ENCODE assay signal across 8 cellular contexts in genomic region chr7:44638611-44639557, GRCh38. TPM values are rescaled to one million over a fixed set of nuclear protein-coding genes. Genes with fewer than 3 reads are reported as not detected.
DNase-seq lines count a peak whose midpoint lies in the region; ATAC-seq and TF ChIP-seq lines count a peak whose summit lies in the region.

No MANE protein-coding gene starts in this region.

- H3K4me1 ChIP-seq in body of pancreas: peaks cover 58% of the 10 kb centered on the region

- no peaks in the 10 kb centered on the region for H3K36me3 ChIP-seq in body of pancreas (replicated peaks in 1 of 2; ENCODE audit: insufficient read depth in 1 of 2, low read depth in 2 of 2)

- H3K4me3 ChIP-seq in body of pancreas: no peak overlapping the region

- no peak for TF ChIP-seq POLR2A in body of pancreas (IDR thresholded peaks at IDR 0.05)

- H3K9me3 ChIP-seq in body of pancreas: no peaks in the 10 kb centered on the region

- no peaks in the 10 kb centered on the region for H3K27me3 ChIP-seq in body of pancreas

- no peak for TF ChIP-seq CTCF in body of pancreas (IDR thresholded peaks at IDR 0.05)

- intact Hi-C loops in body of pancreas (cut with DNase I): no loop called here
- intact Hi-C loops in left colon (cut with DNase I, micrococcal nuclease): no loop called here

- H3K27ac ChIP-seq in body of pancreas: peak overlapping the region; percentile 44 to 89 (median 78)

- WGBS in body of pancreas, 2 donors: 81 to 86% methylated on average over 5 of the region's 5 CpGs

- peak; percentile 26 for DNase-seq in DMS153 treated with DMSO at 0.1 percent for 48 hours (lab: John Stamatoyannopoulos, UW; ENCODE audit: unreplicated experiment)
- peak; percentile 91 for DNase-seq in HT-29 (ENCODE audit: low spot score)
- DNase-seq in T-helper 22 cell (ENCODE audit: low read depth): peak; percentile 82
- peak; percentile 61 to 81 (median 68) for DNase-seq in body of pancreas
- DNase-seq in left colon: peak; percentile 80 to 91
- peak; percentile 67 to 76 (median 73) for DNase-seq in stimulated activated CD4-positive, alpha-beta T cell treated with anti-CD3 and anti-CD28 coated beads, TNF-alpha, amount 100 ng/mL, for 48 hours (ENCODE audit: low read depth in 3 of 3)
- DNase-seq in DMS114 treated with DMSO at 0.1 percent for 48 hours (lab: John Stamatoyannopoulos, UW; ENCODE audit: unreplicated experiment): no peak

- ATAC-seq in GM21360 (IDR thresholded peaks at IDR 0.05; ENCODE audit: unreplicated experiment) (peak; percentile 61), body of pancreas (peak; percentile 59), left colon (peak; percentile 69)

RNA-seq across cellular contexts. Expression of gene OGDH, which starts 32.5 kb away (rescaled TPM):
- total RNA-seq in HT-29 (2014; rRNA removed; shearing (Covaris generic)): 72.0 and 81.6 TPM in 2 replicates
- total RNA-seq in body of pancreas (10 to 100 TPM; 36.1 to 46.1 TPM), left colon (100 to 1,000 TPM; 174 to 221 TPM)

RNA-seq across cellular contexts. Expression of gene TMED4, which starts 56.9 kb away (rescaled TPM):
- total RNA-seq in HT-29 (2014; rRNA removed; shearing (Covaris generic)): 119 and 134 TPM in 2 replicates
- total RNA-seq in body of pancreas: 10 to 100 TPM; 52.4 to 65.6 TPM
- 10 to 100 TPM; 90.4 to 96.2 TPM for total RNA-seq in left colon
